ENCODE assay signal across 8 cellular contexts in the genomic region with DNA sequence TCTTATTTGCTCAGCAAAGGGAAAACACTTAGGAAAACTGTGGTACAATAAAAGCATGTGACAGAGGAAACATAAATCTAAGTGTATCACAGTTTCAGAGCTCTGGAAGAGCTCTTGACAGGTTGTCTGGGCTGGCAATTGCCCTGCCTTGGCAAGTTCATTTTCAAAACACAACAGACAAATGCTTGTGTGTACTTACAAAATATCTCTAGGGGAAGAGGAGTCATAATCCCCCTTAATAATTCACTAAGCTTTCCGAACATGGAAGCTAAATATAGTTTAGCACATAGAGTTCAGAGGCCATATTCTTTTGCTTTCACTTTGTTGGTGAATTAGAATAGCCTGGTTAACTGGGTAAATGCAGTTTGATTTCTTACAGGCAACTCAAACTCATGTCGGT.
DNase-seq lines count a peak whose midpoint lies in the region; ATAC-seq, FAIRE-seq and TF ChIP-seq lines count a peak whose summit lies in the region.
"Had no signal": no experiment of that assay in that cellular context is flagged by ENCODE, and none has a peak within 500 bp of the region (broad histone marks: within the 10 kb centered on the region; RNA-seq: fewer than 3 reads in every experiment).

No MANE protein-coding gene starts in this region.

- BruUV-seq in endothelial cell of umbilical vein (replicated peaks; lab: Mats Ljungman, UMichigan) = no TSS peak

- H3K9me1 ChIP-seq in endothelial cell of umbilical vein (replicated peaks; ENCODE audit: control insufficient read depth, extremely low read depth, insufficient read depth, low read length) = no peaks in the 10 kb centered on the region

- 53% methylated on average over 2 of the region's 2 CpGs for WGBS in smooth muscle cell (ENCODE audit: low lambda C conversion rate)
- WGBS in lower leg skin, 2 donors = 16 to 25% methylated on average over 2 of the region's 2 CpGs

- POLR2A ChIA-PET in endothelial cell of umbilical vein (lab: Charles Lee) = no interaction called here

- TF ChIP-seq POLR2A in endothelial cell of umbilical vein (IDR thresholded peaks at IDR 0.05; ENCODE audit: low read depth, low read length) = no peak
- no peak for TF ChIP-seq POLR2A in lower leg skin (IDR thresholded peaks at IDR 0.05)

- H3K9me3 ChIP-seq in endothelial cell of umbilical vein (replicated peaks; ENCODE audit: control insufficient read depth, insufficient read depth, low read length) = no peaks in the 10 kb centered on the region
- no peaks in the 10 kb centered on the region for H3K9me3 ChIP-seq in smooth muscle cell (replicated peaks; ENCODE audit: low read depth)

- no peak overlapping the region for H3K27ac ChIP-seq in endothelial cell of umbilical vein (ENCODE audit: insufficient read depth, low read depth, low read length)
- peak overlapping the region; percentile 17 for H3K27ac ChIP-seq in smooth muscle cell (ENCODE audit: low read depth)
- H3K27ac ChIP-seq in foreskin keratinocyte = no peak overlapping the region
- H3K27ac ChIP-seq: epithelial cell of prostate had no signal

- intact Hi-C loops in endothelial cell of umbilical vein (cut with micrococcal nuclease) (no loop called here), lower leg skin (cut with DNase I; ENCODE audit: low total_unique reads) (no loop called here)

- FAIRE-seq in endothelial cell of umbilical vein (lab: Jason Lieb, UNC) = no peak

- H3K79me2 ChIP-seq in endothelial cell of umbilical vein (ENCODE audit: control insufficient read depth, insufficient read depth, low read length) (no peaks in the 10 kb centered on the region), smooth muscle cell (ENCODE audit: low read depth) (no peaks in the 10 kb centered on the region)

- no peaks in the 10 kb centered on the region for H3K36me3 ChIP-seq in endothelial cell of umbilical vein (ENCODE audit: control insufficient read depth in 2 of 2, extremely low read depth in 1 of 2, insufficient read depth in 2 of 2, low read length in 2 of 2)
- no peaks in the 10 kb centered on the region for H3K36me3 ChIP-seq in smooth muscle cell (ENCODE audit: low read depth)

- CTCF ChIA-PET in endothelial cell of umbilical vein (lab: Charles Lee) = no interaction called here

- DNase-seq in endothelial cell of umbilical vein (ENCODE audit: low read depth, low spot score) (peak; percentile 62), smooth muscle cell (lab: John Stamatoyannopoulos, UW; ENCODE audit: unreplicated experiment) (no peak), SW 1271 (lab: John Stamatoyannopoulos, UW) (no peak), foreskin keratinocyte (no peak), lower leg skin (ENCODE audit: low spot score in 2 of 2) (no peak)

- H2AFZ ChIP-seq in endothelial cell of umbilical vein (ENCODE audit: low read depth, low read length) (no peak overlapping the region), smooth muscle cell (ENCODE audit: low read depth) (no peak overlapping the region)

- no peaks in the 10 kb centered on the region for H3F3A ChIP-seq in smooth muscle cell (ENCODE audit: low read depth)

- no peak for TF ChIP-seq CTCF in endothelial cell of umbilical vein (IDR thresholded peaks at IDR 0.05; ENCODE audit: extremely low read depth in 1 of 2, insufficient read depth in 1 of 2, low read depth in 1 of 2, low read length in 2 of 2)
- no peak for TF ChIP-seq CTCF in smooth muscle cell (IDR thresholded peaks at IDR 0.05; ENCODE audit: borderline replicate concordance, insufficient read depth, poor library complexity, severe bottlenecking)
- no peak for TF ChIP-seq CTCF in foreskin keratinocyte (conservative IDR thresholded peaks at IDR 0.05)
- no peak for TF ChIP-seq CTCF in lower leg skin (IDR thresholded peaks at IDR 0.05)

- H3K4me1 ChIP-seq in endothelial cell of umbilical vein (ENCODE audit: control insufficient read depth, extremely low read depth, insufficient read depth, low read length) = no peaks in the 10 kb centered on the region
- H3K4me1 ChIP-seq in smooth muscle cell (ENCODE audit: low read depth) = no peaks in the 10 kb centered on the region
- no peaks in the 10 kb centered on the region for H3K4me1 ChIP-seq in foreskin keratinocyte

- dilution Hi-C loops in endothelial cell of umbilical vein (cut with MboI; ENCODE audit: extremely low pct_ligation_motif_present, low sequenced_read_pairs) = no loop called here

- ATAC-seq in GM19351 (IDR thresholded peaks at IDR 0.05; ENCODE audit: unreplicated experiment) = peak; percentile 66
- peak; percentile 68 for ATAC-seq in HG03571 (IDR thresholded peaks at IDR 0.05; ENCODE audit: unreplicated experiment)
- ATAC-seq in foreskin keratinocyte = no peak

- H3K9ac ChIP-seq in endothelial cell of umbilical vein (replicated peaks; ENCODE audit: extremely low read depth, insufficient read depth, low read length) = no peak overlapping the region
- H3K9ac ChIP-seq in smooth muscle cell (ENCODE audit: low read depth) = no peak overlapping the region

- H3K27me3 ChIP-seq in endothelial cell of umbilical vein (ENCODE audit: control insufficient read depth in 2 of 2, insufficient read depth in 2 of 2, low read length in 2 of 2) (no peaks in the 10 kb centered on the region), smooth muscle cell (ENCODE audit: low read depth) (no peaks in the 10 kb centered on the region), foreskin keratinocyte (no peaks in the 10 kb centered on the region)

- no peak overlapping the region for H3K4me3 ChIP-seq in endothelial cell of umbilical vein (replicated peaks in 1 of 3; ENCODE audit: insufficient read depth in 1 of 3, low read depth in 1 of 3, low read length in 3 of 3)
- peak overlapping the region; percentile 27 for H3K4me3 ChIP-seq in smooth muscle cell
- H3K4me3 ChIP-seq in lower leg skin (ENCODE audit: low read depth, poor library complexity, severe bottlenecking) = no peak overlapping the region

- H3K4me2 ChIP-seq in endothelial cell of umbilical vein (ENCODE audit: insufficient read depth, low read length) = peak overlapping the region; percentile 36
- peak overlapping the region; percentile 64 for H3K4me2 ChIP-seq in smooth muscle cell

- H4K20me1 ChIP-seq in endothelial cell of umbilical vein (replicated peaks; ENCODE audit: control insufficient read depth, extremely low read depth, insufficient read depth, low read length) (no peaks in the 10 kb centered on the region), smooth muscle cell (ENCODE audit: low read depth) (peaks cover 38% of the 10 kb centered on the region)

TF ChIP-seq in endothelial cell of umbilical vein, 7 proteins besides CTCF, POLR2A, EP300 and RAD21:
- TF ChIP-seq, protein P1, sequence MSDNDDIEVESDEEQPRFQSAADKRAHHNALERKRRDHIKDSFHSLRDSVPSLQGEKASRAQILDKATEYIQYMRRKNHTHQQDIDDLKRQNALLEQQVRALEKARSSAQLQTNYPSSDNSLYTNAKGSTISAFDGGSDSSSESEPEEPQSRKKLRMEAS (IDR thresholded peaks at IDR 0.05; ENCODE audit: insufficient read depth, insufficient read length) = no peak
- TF ChIP-seq MYC (IDR thresholded peaks at IDR 0.05; ENCODE audit: low read depth, low read length) (no peak), FOS (IDR thresholded peaks at IDR 0.05; ENCODE audit: borderline replicate concordance, insufficient read depth, low read length) (no peak)
